33 cellular contexts compared by ENCODE assay signal in the genomic region with DNA sequence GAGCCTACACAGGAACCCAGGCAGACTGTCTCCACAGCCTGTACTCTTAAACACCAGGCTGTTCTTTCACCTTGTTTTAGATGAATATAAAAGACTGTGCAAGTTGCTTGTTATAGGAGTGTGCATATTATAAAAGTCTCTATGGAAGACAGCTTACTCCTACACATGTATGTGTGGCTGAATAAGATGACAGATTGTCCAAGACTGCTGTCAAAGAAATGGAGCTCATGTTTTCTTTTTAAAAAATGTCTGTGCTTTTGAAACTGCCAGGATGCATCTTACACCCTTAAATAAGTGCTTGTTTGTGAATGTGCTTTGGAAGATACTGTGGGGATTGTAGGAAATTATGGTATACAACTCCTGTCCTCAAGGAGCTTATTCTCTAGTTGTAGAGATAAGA.
"Had no signal": no experiment of that assay in that cellular context is flagged by ENCODE, and none has a peak within 500 bp of the region (broad histone marks: within the 10 kb centered on the region; RNA-seq: fewer than 3 reads in every experiment).

No MANE protein-coding gene starts in this region.

- H3K4me3 ChIP-seq: ascending aorta, cardiac muscle cell had no signal

- H3K4me3 Mint-ChIP-seq: activated B cell treated with CpG ODN at 0.5 μM for 24 hours; activated CD4-positive, alpha-beta memory T cell treated with anti-CD3 and anti-CD28 coated beads for 36 hours; activated CD4-positive, alpha-beta T cell treated with anti-CD3 and anti-CD28 coated beads, Interleukin-2, amount 10 ng/mL, durations not matched to agents 24 days and 14 days; activated CD8-positive, alpha-beta T cell treated with anti-CD3 and anti-CD28 coated beads for 36 hours; activated naive CD4-positive, alpha-beta T cell treated with anti-CD3 and anti-CD28 coated beads, Interleukin-2, amount 10 ng/mL, durations not matched to agents 7 days and 5 days; activated naive CD4-positive, alpha-beta T cell treated with anti-CD3 and anti-CD28 coated beads, Interleukin-2, amount 50 U/mL, for 24 hours; activated naive CD8-positive, alpha-beta T cell; activated naive CD8-positive, alpha-beta T cell treated with anti-CD3 and anti-CD28 coated beads, Interleukin-2, amount 10 ng/mL, durations not matched to agents 7 days and 5 days; activated naive CD8-positive, alpha-beta T cell treated with anti-CD3 and anti-CD28 coated beads, Interleukin-2, amount 50 U/mL, for 24 hours; activated T-cell treated with anti-CD3 and anti-CD28 coated beads, Interleukin-2, amount 50 U/mL, for 24 hours; brain; central memory CD8-positive, alpha-beta T cell; T-cell; T-helper 2 cell treated with Interferon-gamma antibody and Interleukin-4, amounts not matched to agents 5 μg/mL and 100 μg/mL, for 36 hours had no signal

- H3K27me3 ChIP-seq: ascending aorta, cardiac muscle cell had no signal

- H3K27ac Mint-ChIP-seq: activated B cell treated with CpG ODN at 0.5 μM for 24 hours; activated CD4-positive, alpha-beta memory T cell treated with anti-CD3 and anti-CD28 coated beads for 36 hours; activated CD4-positive, alpha-beta T cell treated with anti-CD3 and anti-CD28 coated beads, Interleukin-2, amount 10 ng/mL, durations not matched to agents 24 days and 14 days; activated CD8-positive, alpha-beta T cell treated with anti-CD3 and anti-CD28 coated beads for 36 hours; activated naive CD4-positive, alpha-beta T cell treated with anti-CD3 and anti-CD28 coated beads, Interleukin-2, amount 10 ng/mL, durations not matched to agents 7 days and 5 days; activated naive CD4-positive, alpha-beta T cell treated with anti-CD3 and anti-CD28 coated beads, Interleukin-2, amount 50 U/mL, for 24 hours; activated naive CD8-positive, alpha-beta T cell; activated naive CD8-positive, alpha-beta T cell treated with anti-CD3 and anti-CD28 coated beads, Interleukin-2, amount 10 ng/mL, durations not matched to agents 7 days and 5 days; activated naive CD8-positive, alpha-beta T cell treated with anti-CD3 and anti-CD28 coated beads, Interleukin-2, amount 50 U/mL, for 24 hours; activated T-cell treated with anti-CD3 and anti-CD28 coated beads, Interleukin-2, amount 50 U/mL, for 24 hours; activated T-helper 2 cell treated with anti-CD3 and anti-CD28 coated beads, Interferon-gamma antibody, Interleukin-2, Interleukin-4, amounts not matched to agents 10 μg/mL and 5 μg/mL and 100 μg/mL, durations not matched to agents 14 hours and 24 hours and 36 hours; T-cell; T-helper 2 cell treated with Interferon-gamma antibody and Interleukin-4, amounts not matched to agents 5 μg/mL and 100 μg/mL, for 36 hours had no signal

- DNase-seq: activated B cell treated with CpG ODN at 0.5 μM for 24 hours; activated CD4-positive, alpha-beta memory T cell treated with anti-CD3 and anti-CD28 coated beads for 36 hours; activated CD4-positive, alpha-beta T cell treated with anti-CD3 and anti-CD28 coated beads for 4 hours; activated CD4-positive, alpha-beta T cell treated with anti-CD3 and anti-CD28 coated beads, Interleukin-2, amount 10 ng/mL, durations not matched to agents 24 days and 14 days; activated CD4-positive, alpha-beta T cell treated with anti-CD3 and anti-CD28 coated beads, Interleukin-2, amount 50 U/mL, for 1 hour; activated CD4-positive, alpha-beta T cell treated with anti-CD3 and anti-CD28 coated beads, Interleukin-2, amount 50 U/mL, for 4 hours; activated CD4-positive, CD25-positive, alpha-beta regulatory T cell treated with anti-CD3 and anti-CD28 coated beads, Interleukin-2, amount 50 U/mL, for 72 hours; activated CD8-positive, alpha-beta memory T cell treated with anti-CD3 and anti-CD28 coated beads, Interleukin-2, amount 50 U/mL, for 48 hours; activated CD8-positive, alpha-beta T cell treated with anti-CD3 and anti-CD28 coated beads for 36 hours; activated effector memory CD4-positive, alpha-beta T cell treated with Interleukin-2 at 50 U/mL for 16 hours; activated gamma-delta T cell; activated naive CD4-positive, alpha-beta T cell treated with anti-CD3 and anti-CD28 coated beads, Interleukin-2, amount 10 ng/mL, durations not matched to agents 7 days and 5 days; activated naive CD4-positive, alpha-beta T cell treated with Interleukin-2 at 50 U/mL for 16 hours; activated naive CD8-positive, alpha-beta T cell treated with anti-CD3 and anti-CD28 coated beads, Interleukin-2, amount 10 ng/mL, durations not matched to agents 7 days and 5 days; activated naive CD8-positive, alpha-beta T cell treated with anti-CD3 and anti-CD28 coated beads, Interleukin-2, amount 50 U/mL, for 24 hours; activated T-cell treated with anti-CD3 and anti-CD28 coated beads, Interleukin-2, amount 50 U/mL, for 24 hours; activated T-cell treated with anti-CD3 and anti-CD28 coated beads, Interleukin-2, amount 50 U/mL, for 48 hours; amygdala; anterior cingulate cortex; cerebellar nuclear complex; T-cell; T-helper 2 cell; T-helper 9 cell had no signal

- ATAC-seq: activated CD8-positive, alpha-beta T cell treated with anti-CD3 and anti-CD28 coated beads for 36 hours; activated naive CD8-positive, alpha-beta T cell treated with anti-CD3 and anti-CD28 coated beads, Interleukin-2, amount 50 U/mL, for 24 hours; T-cell had no signal

- H3K9me3 ChIP-seq: ascending aorta had no signal

- H3K27me3 Mint-ChIP-seq: activated B cell treated with CpG ODN at 0.5 μM for 24 hours; activated CD4-positive, alpha-beta memory T cell treated with anti-CD3 and anti-CD28 coated beads for 36 hours; activated CD4-positive, alpha-beta T cell treated with anti-CD3 and anti-CD28 coated beads, Interleukin-2, amount 10 ng/mL, durations not matched to agents 24 days and 14 days; activated CD8-positive, alpha-beta T cell treated with anti-CD3 and anti-CD28 coated beads for 36 hours; activated naive CD4-positive, alpha-beta T cell treated with anti-CD3 and anti-CD28 coated beads, Interleukin-2, amount 10 ng/mL, durations not matched to agents 7 days and 5 days; activated naive CD4-positive, alpha-beta T cell treated with anti-CD3 and anti-CD28 coated beads, Interleukin-2, amount 50 U/mL, for 24 hours; activated naive CD8-positive, alpha-beta T cell; activated naive CD8-positive, alpha-beta T cell treated with anti-CD3 and anti-CD28 coated beads, Interleukin-2, amount 10 ng/mL, durations not matched to agents 7 days and 5 days; activated naive CD8-positive, alpha-beta T cell treated with anti-CD3 and anti-CD28 coated beads, Interleukin-2, amount 50 U/mL, for 24 hours; activated T-cell treated with anti-CD3 and anti-CD28 coated beads, Interleukin-2, amount 50 U/mL, for 24 hours; brain; central memory CD8-positive, alpha-beta T cell; T-cell had no signal

- FAIRE-seq: bronchial epithelial cell, TTC549 had no signal

- H3K4me1 Mint-ChIP-seq: activated B cell treated with CpG ODN at 0.5 μM for 24 hours; activated CD4-positive, alpha-beta T cell treated with anti-CD3 and anti-CD28 coated beads, Interleukin-2, amount 10 ng/mL, durations not matched to agents 24 days and 14 days; activated naive CD4-positive, alpha-beta T cell treated with anti-CD3 and anti-CD28 coated beads, Interleukin-2, amount 10 ng/mL, durations not matched to agents 7 days and 5 days; activated naive CD8-positive, alpha-beta T cell treated with anti-CD3 and anti-CD28 coated beads, Interleukin-2, amount 10 ng/mL, durations not matched to agents 7 days and 5 days; activated naive CD8-positive, alpha-beta T cell treated with anti-CD3 and anti-CD28 coated beads, Interleukin-2, amount 50 U/mL, for 24 hours; brain; T-cell had no signal

- H3K27ac ChIP-seq: ascending aorta had no signal

- H3K9me3 Mint-ChIP-seq: activated B cell treated with CpG ODN at 0.5 μM for 24 hours; activated CD4-positive, alpha-beta T cell treated with anti-CD3 and anti-CD28 coated beads, Interleukin-2, amount 10 ng/mL, durations not matched to agents 24 days and 14 days; activated CD8-positive, alpha-beta T cell treated with anti-CD3 and anti-CD28 coated beads for 36 hours; activated naive CD4-positive, alpha-beta T cell treated with anti-CD3 and anti-CD28 coated beads, Interleukin-2, amount 10 ng/mL, durations not matched to agents 7 days and 5 days; activated naive CD4-positive, alpha-beta T cell treated with anti-CD3 and anti-CD28 coated beads, Interleukin-2, amount 50 U/mL, for 24 hours; activated naive CD8-positive, alpha-beta T cell treated with anti-CD3 and anti-CD28 coated beads, Interleukin-2, amount 50 U/mL, for 24 hours; activated T-cell treated with anti-CD3 and anti-CD28 coated beads, Interleukin-2, amount 50 U/mL, for 24 hours; activated T-helper 2 cell treated with anti-CD3 and anti-CD28 coated beads, Interferon-gamma antibody, Interleukin-2, Interleukin-4, amounts not matched to agents 10 μg/mL and 5 μg/mL and 100 μg/mL, durations not matched to agents 14 hours and 24 hours and 36 hours; central memory CD8-positive, alpha-beta T cell; T-cell; T-helper 2 cell treated with Interferon-gamma antibody and Interleukin-4, amounts not matched to agents 5 μg/mL and 100 μg/mL, for 36 hours had no signal
